Comparison of ENCODE assay signal across 13 cellular contexts in genomic region chr6:141252828-141253608, GRCh38.
DNase-seq lines count a peak whose midpoint lies in the region; ATAC-seq and TF ChIP-seq lines count a peak whose summit lies in the region.
"Had no signal": no experiment of that assay in that cellular context is flagged by ENCODE, and none has a peak within 500 bp of the region (broad histone marks: within the 10 kb centered on the region; RNA-seq: fewer than 3 reads in every experiment).

No MANE protein-coding gene starts in this region.

- DNase-seq in fibroblast of gingiva (ENCODE audit: low read depth) (peak; percentile 79), uterus (no peak), NCI-H526 treated with DMSO at 0.1 percent for 48 hours (lab: John Stamatoyannopoulos, UW) (no peak)
- no peak for DNase-seq in central memory CD4-positive, alpha-beta T cell
- DNase-seq: activated CD8-positive, alpha-beta T cell treated with anti-CD3 and anti-CD28 coated beads, Interleukin-2, amount 10 ng/mL, durations not matched to agents 7 days and 5 days; CD8-positive, alpha-beta memory T cell; GF-D8; KG1; NCI-H2029; substantia nigra had no signal

- no peak for TF ChIP-seq CTCF in uterus (IDR thresholded peaks at IDR 0.05)

- ATAC-seq in SK-N-SH treated with all-trans-retinoic acid at 6 μM for 48 hours (peak; percentile 19; the same call in 1 of the 3 replicates), GM21515 (IDR thresholded peaks at IDR 0.05; ENCODE audit: unreplicated experiment) (no peak)
- ATAC-seq: activated CD8-positive, alpha-beta T cell treated with anti-CD3 and anti-CD28 coated beads, Interleukin-2, amount 10 ng/mL, durations not matched to agents 7 days and 5 days had no signal

- H3K4me3 ChIP-seq in muscle layer of duodenum (ENCODE audit: low read depth in 1 of 2, low read length in 2 of 2) (peak overlapping the region in 1 of 2 donors; percentile 13), uterus (no peak overlapping the region)

- H3K27me3 ChIP-seq in muscle layer of duodenum (ENCODE audit: low read depth, low read length), result no peaks in the 10 kb centered on the region
- no peaks in the 10 kb centered on the region for H3K27me3 ChIP-seq in uterus

- TF ChIP-seq POLR2A in uterus (IDR thresholded peaks at IDR 0.05), result no peak

- intact Hi-C loops in uterus (cut with DNase I; ENCODE audit: low total_unique reads), result no loop called here

- H3K27ac ChIP-seq in muscle layer of duodenum (ENCODE audit: low read length) (peak overlapping the region; percentile 58), uterus (peak overlapping the region; percentile 22 to 34)

- no peaks in the 10 kb centered on the region for H3K36me3 ChIP-seq in muscle layer of duodenum (ENCODE audit: control insufficient read depth in 1 of 2, insufficient read depth in 2 of 2, low read length in 2 of 2)
- H3K36me3 ChIP-seq in uterus, result no peaks in the 10 kb centered on the region

- H3K4me1 ChIP-seq in muscle layer of duodenum (ENCODE audit: control insufficient read depth in 1 of 2, insufficient read depth in 2 of 2, low read length in 2 of 2) (no peaks in the 10 kb centered on the region), uterus (no peaks in the 10 kb centered on the region)

- H3K9me3 ChIP-seq in muscle layer of duodenum (ENCODE audit: control insufficient read depth in 1 of 2, low read length in 2 of 2), result no peaks in the 10 kb centered on the region
- H3K9me3 ChIP-seq in uterus, result no peaks in the 10 kb centered on the region

TF ChIP-seq in SK-N-SH treated with all-trans-retinoic acid at 6 μM for 48 hours, 23 proteins besides CTCF, POLR2A, EP300 and RAD21:
- no peak for TF ChIP-seq POU6F1 (CRISPR knock-in tag; IDR thresholded peaks at IDR 0.05; ENCODE audit: borderline replicate concordance, low read depth)
- no peak for TF ChIP-seq ZFP3 (CRISPR knock-in tag; IDR thresholded peaks at IDR 0.05)
